Comparison of ENCODE assay signal across 8 cellular contexts in genomic region chr17:66191607-66192377, GRCh38.
A peak's percentile ranks its signal among the peaks of the same experiment; 100 is the strongest.
DNase-seq lines count a peak whose midpoint lies in the region; ATAC-seq and TF ChIP-seq lines count a peak whose summit lies in the region.

Gene CEP112, minus strand, starts transcription at chr17:66192133.

- H3K4me3 Mint-ChIP-seq in effector memory CD8-positive, alpha-beta T cell, result peak within 1 kb of the TSS; percentile 75 to 80
- H3K4me3 Mint-ChIP-seq in memory B cell, result peak within 1 kb of the TSS; percentile 73

- H3K27me3 Mint-ChIP-seq in effector memory CD8-positive, alpha-beta T cell, result no peaks in the 10 kb centered on the region
- H3K27me3 Mint-ChIP-seq in memory B cell, result no peaks in the 10 kb centered on the region

- TF ChIP-seq CTCF in 22Rv1 (IDR thresholded peaks at IDR 0.05), result no peak

- H3K36me3 Mint-ChIP-seq in effector memory CD8-positive, alpha-beta T cell (ENCODE audit: insufficient read depth), result peaks cover 20% of the 10 kb centered on the region
- no peaks in the 10 kb centered on the region for H3K36me3 Mint-ChIP-seq in memory B cell

- peak within 1 kb of the TSS; percentile 93 to 97 for H3K27ac Mint-ChIP-seq in effector memory CD8-positive, alpha-beta T cell
- peak within 1 kb of the TSS; percentile 91 for H3K27ac Mint-ChIP-seq in memory B cell

- DNase-seq in NCI-H774 (lab: John Stamatoyannopoulos, UW) (peak; percentile 95), memory B cell (ENCODE audit: low spot score in 2 of 2) (peak; percentile 77 to 80)
- peak; percentile 86 to 89 for DNase-seq in activated CD8-positive, alpha-beta memory T cell treated with anti-CD3 and anti-CD28 coated beads for 4 hours (ENCODE audit: low read depth in 2 of 2)
- DNase-seq in effector memory CD8-positive, alpha-beta T cell, result peak; percentile 87 to 94 (median 91)
- DNase-seq in stimulated activated CD8-positive, alpha-beta memory T cell treated with anti-CD3 and anti-CD28 coated beads, Interleukin-12 subunit alpha, Interleukin-12 subunit beta, amount 100 ng/mL, for 1 hour (ENCODE audit: low read depth), result peak; percentile 87

- no peaks in the 10 kb centered on the region for H3K9me3 Mint-ChIP-seq in effector memory CD8-positive, alpha-beta T cell
- no peaks in the 10 kb centered on the region for H3K9me3 Mint-ChIP-seq in memory B cell

- H3K27ac ChIP-seq in 22Rv1, result peak within 1 kb of the TSS; percentile 48

- peaks cover 4 to 14% of the 10 kb centered on the region in 2 donors for H3K4me1 Mint-ChIP-seq in effector memory CD8-positive, alpha-beta T cell (ENCODE audit: low read depth in 2 of 2)
- H3K4me1 Mint-ChIP-seq in memory B cell, result peaks cover 10% of the 10 kb centered on the region

- ATAC-seq in GM18868 (IDR thresholded peaks at IDR 0.05; ENCODE audit: unreplicated experiment), result peak; percentile 78
- peak; percentile 48 for ATAC-seq in HG03469 (IDR thresholded peaks at IDR 0.05; ENCODE audit: unreplicated experiment)
- peak; percentile 87 for ATAC-seq in effector memory CD8-positive, alpha-beta T cell (replicated peaks)
- ATAC-seq in memory B cell (ENCODE audit: low read depth), result peak; percentile 71

Comparison
In these comparisons a context has a peak if more than half of its experiments do, and no peak if none do; other contexts are left out.
1. Peak in every context shown above with its lines: DNase-seq, ATAC-seq and H3K27ac ChIP-seq.